ENCODE assay signal across 1 cellular context in the genomic region with DNA sequence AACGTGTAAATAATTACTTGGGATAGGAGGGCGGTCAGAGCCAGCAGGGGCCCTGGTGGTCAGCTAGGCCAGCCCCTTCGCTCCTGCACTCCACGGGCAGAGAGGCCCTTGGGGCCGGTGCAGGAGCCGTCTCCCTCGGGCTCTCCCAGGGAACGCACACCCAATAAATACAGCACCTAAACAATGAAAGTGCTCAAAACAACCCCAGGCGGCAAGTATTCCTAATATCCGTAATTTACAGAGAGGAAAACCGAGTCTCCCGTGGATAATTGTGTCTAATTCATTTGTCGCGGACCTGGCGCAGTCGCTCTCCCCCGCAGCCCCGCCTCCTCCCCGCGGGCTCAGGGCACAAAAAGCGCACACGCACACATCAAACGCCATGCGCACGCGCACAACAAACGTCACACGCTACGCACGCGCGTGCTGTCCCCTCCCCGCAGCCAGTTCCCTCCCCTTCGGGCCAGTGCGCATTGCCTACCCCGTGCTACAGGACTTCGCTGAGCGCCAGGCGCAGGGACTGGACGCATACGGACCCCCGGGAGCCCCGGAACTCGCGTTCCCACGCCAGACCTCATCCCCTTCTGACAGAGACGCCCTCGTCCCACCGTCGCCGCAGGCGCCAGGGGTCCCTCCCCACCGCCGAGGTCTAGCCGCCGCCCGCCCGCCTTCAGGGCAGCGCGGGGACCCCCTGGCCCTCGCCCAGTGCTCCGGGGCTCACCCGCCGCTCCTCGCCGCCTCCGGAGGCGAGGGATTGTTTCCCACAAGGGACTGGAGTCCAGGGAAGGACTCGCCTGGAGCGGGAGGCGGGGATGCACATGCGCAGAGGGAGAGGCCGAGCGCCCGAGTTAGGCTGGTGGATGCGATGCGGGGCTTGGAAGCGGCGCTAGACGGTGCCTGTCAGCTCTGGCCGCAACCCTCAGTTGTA.
TF ChIP-seq lines count a peak whose summit lies in the region.

Gene ZNF248, minus strand, starts transcription at position 324 of the 925 bp plus-strand sequence. CDS start 1,300 bp downstream, outside the sequence.

TF ChIP-seq in HEK293, 187 proteins besides CTCF, POLR2A, EP300 and RAD21 (continued from another document and continues in another):
- TF ChIP-seq ZBTB11 (tag by site-specific recombination; conservative IDR thresholded peaks at IDR 0.05; ENCODE audit: low read depth) (peak; percentile 64; the same call in 1 of the 2 replicates), YY2 (tag by site-specific recombination; IDR thresholded peaks at IDR 0.05) (no peak), ZFHX2 (tag by site-specific recombination; conservative IDR thresholded peaks at IDR 0.05) (peak; percentile 61), ZNF610 (tag by site-specific recombination; IDR thresholded peaks at IDR 0.05; ENCODE audit: borderline replicate concordance) (peak; percentile 91), ZNF341 (tag by site-specific recombination; IDR thresholded peaks at IDR 0.05; ENCODE audit: low read depth) (0 out of 2 replicates have a peak, but pooled peaks have one; percentile 6), ZNF692 (tag by site-specific recombination; IDR thresholded peaks at IDR 0.05) (peak; percentile 83), ZXDB (tag by site-specific recombination; IDR thresholded peaks at IDR 0.05) (peak; percentile 85), PBX3 (CRISPR knock-in tag; IDR thresholded peaks at IDR 0.05) (peak; percentile 55; the same call in 1 of the 2 replicates), ZNF677 (tag by site-specific recombination; IDR thresholded peaks at IDR 0.05) (no peak), ZNF830 (tag by site-specific recombination; IDR thresholded peaks at IDR 0.05; ENCODE audit: low read depth) (no peak), ZNF501 (tag by site-specific recombination; IDR thresholded peaks at IDR 0.05) (peak; percentile 90), ZNF560 (tag by site-specific recombination; IDR thresholded peaks at IDR 0.05; ENCODE audit: borderline replicate concordance) (no peak), ZNF169 (tag by site-specific recombination; IDR thresholded peaks at IDR 0.05) (no peak), ZSCAN30 (tag by site-specific recombination; IDR thresholded peaks at IDR 0.05) (peak; percentile 73), ZNF664 (tag by site-specific recombination; IDR thresholded peaks at IDR 0.05) (no peak), TCF7L2 (IDR thresholded peaks at IDR 0.05; ENCODE audit: borderline replicate concordance, low read depth, low read length) (peak; percentile 26; the same call in 1 of the 2 replicates), ZBTB7A (tag by site-specific recombination; IDR thresholded peaks at IDR 0.05; ENCODE audit: low read depth) (peak; percentile 59; the same call in 1 of the 2 replicates), ZNF626 (tag by site-specific recombination; IDR thresholded peaks at IDR 0.05) (no peak), ZNF132 (tag by site-specific recombination; IDR thresholded peaks at IDR 0.05; ENCODE audit: borderline replicate concordance) (no peak), ZNF146 (tag by site-specific recombination; IDR thresholded peaks at IDR 0.05) (0 out of 2 replicates have a peak, but pooled peaks have one; percentile 2), ZBTB1 (tag by site-specific recombination; IDR thresholded peaks at IDR 0.05) (no peak), ZNF514 (tag by site-specific recombination; IDR thresholded peaks at IDR 0.05) (no peak), ZSCAN4 (tag by site-specific recombination; IDR thresholded peaks at IDR 0.05) (0 out of 2 replicates have a peak, but pooled peaks have one; percentile 4), ZNF76 (tag by site-specific recombination; IDR thresholded peaks at IDR 0.05; ENCODE audit: borderline replicate concordance, low read depth) (peak; percentile 78; the same call in 1 of the 2 replicates), SETDB1 (IDR thresholded peaks at IDR 0.05; ENCODE audit: insufficient read length, low read length) (peak; percentile 14), FEZF1 (tag by site-specific recombination; IDR thresholded peaks at IDR 0.05) (peak; percentile 94), ZNF16 (tag by site-specific recombination; IDR thresholded peaks at IDR 0.05; ENCODE audit: low read depth) (no peak), ZBTB17 (tag by site-specific recombination; IDR thresholded peaks at IDR 0.05) (peak; percentile 73), ZNF792 (tag by site-specific recombination; IDR thresholded peaks at IDR 0.05) (no peak), ZNF558 (tag by site-specific recombination; IDR thresholded peaks at IDR 0.05) (no peak; the same call in 1 of the 2 replicates), ZNF423 (tag by site-specific recombination; IDR thresholded peaks at IDR 0.05) (no peak; the same call in 1 of the 2 replicates), ZBTB20 (tag by site-specific recombination; IDR thresholded peaks at IDR 0.05) (peak; percentile 99), ZNF133 (tag by site-specific recombination; IDR thresholded peaks at IDR 0.05) (no peak), KLF8 (tag by site-specific recombination; IDR thresholded peaks at IDR 0.05) (peak; percentile 73; the same call in 1 of the 2 replicates), IKZF3 (tag by site-specific recombination; IDR thresholded peaks at IDR 0.05) (peak; percentile 98), KLF16 (tag by site-specific recombination; IDR thresholded peaks at IDR 0.05) (0 out of 2 replicates have a peak, but pooled peaks have one; percentile 58), ZBTB8A (tag by site-specific recombination; IDR thresholded peaks at IDR 0.05) (peak; percentile 60), ZNF548 (tag by site-specific recombination; IDR thresholded peaks at IDR 0.05) (no peak), ZNF48 (tag by site-specific recombination; IDR thresholded peaks at IDR 0.05) (no peak), ZNF521 (tag by site-specific recombination; IDR thresholded peaks at IDR 0.05) (no peak), ZNF138 (tag by site-specific recombination; IDR thresholded peaks at IDR 0.05; ENCODE audit: borderline replicate concordance) (no peak)
- TF ChIP-seq, protein P1, sequence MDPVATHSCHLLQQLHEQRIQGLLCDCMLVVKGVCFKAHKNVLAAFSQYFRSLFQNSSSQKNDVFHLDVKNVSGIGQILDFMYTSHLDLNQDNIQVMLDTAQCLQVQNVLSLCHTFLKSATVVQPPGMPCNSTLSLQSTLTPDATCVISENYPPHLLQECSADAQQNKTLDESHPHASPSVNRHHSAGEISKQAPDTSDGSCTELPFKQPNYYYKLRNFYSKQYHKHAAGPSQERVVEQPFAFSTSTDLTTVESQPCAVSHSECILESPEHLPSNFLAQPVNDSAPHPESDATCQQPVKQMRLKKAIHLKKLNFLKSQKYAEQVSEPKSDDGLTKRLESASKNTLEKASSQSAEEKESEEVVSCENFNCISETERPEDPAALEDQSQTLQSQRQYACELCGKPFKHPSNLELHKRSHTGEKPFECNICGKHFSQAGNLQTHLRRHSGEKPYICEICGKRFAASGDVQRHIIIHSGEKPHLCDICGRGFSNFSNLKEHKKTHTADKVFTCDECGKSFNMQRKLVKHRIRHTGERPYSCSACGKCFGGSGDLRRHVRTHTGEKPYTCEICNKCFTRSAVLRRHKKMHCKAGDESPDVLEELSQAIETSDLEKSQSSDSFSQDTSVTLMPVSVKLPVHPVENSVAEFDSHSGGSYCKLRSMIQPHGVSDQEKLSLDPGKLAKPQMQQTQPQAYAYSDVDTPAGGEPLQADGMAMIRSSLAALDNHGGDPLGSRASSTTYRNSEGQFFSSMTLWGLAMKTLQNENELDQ (tag by site-specific recombination; IDR thresholded peaks at IDR 0.05; ENCODE audit: low read depth): no peak
- TF ChIP-seq, protein P2, sequence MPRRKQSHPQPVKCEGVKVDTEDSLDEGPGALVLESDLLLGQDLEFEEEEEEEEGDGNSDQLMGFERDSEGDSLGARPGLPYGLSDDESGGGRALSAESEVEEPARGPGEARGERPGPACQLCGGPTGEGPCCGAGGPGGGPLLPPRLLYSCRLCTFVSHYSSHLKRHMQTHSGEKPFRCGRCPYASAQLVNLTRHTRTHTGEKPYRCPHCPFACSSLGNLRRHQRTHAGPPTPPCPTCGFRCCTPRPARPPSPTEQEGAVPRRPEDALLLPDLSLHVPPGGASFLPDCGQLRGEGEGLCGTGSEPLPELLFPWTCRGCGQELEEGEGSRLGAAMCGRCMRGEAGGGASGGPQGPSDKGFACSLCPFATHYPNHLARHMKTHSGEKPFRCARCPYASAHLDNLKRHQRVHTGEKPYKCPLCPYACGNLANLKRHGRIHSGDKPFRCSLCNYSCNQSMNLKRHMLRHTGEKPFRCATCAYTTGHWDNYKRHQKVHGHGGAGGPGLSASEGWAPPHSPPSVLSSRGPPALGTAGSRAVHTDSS (tag by site-specific recombination; IDR thresholded peaks at IDR 0.05): no peak
- TF ChIP-seq, protein P3, sequence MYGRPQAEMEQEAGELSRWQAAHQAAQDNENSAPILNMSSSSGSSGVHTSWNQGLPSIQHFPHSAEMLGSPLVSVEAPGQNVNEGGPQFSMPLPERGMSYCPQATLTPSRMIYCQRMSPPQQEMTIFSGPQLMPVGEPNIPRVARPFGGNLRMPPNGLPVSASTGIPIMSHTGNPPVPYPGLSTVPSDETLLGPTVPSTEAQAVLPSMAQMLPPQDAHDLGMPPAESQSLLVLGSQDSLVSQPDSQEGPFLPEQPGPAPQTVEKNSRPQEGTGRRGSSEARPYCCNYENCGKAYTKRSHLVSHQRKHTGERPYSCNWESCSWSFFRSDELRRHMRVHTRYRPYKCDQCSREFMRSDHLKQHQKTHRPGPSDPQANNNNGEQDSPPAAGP (tag by site-specific recombination; IDR thresholded peaks at IDR 0.05): peak; percentile 72
- TF ChIP-seq, protein P4, sequence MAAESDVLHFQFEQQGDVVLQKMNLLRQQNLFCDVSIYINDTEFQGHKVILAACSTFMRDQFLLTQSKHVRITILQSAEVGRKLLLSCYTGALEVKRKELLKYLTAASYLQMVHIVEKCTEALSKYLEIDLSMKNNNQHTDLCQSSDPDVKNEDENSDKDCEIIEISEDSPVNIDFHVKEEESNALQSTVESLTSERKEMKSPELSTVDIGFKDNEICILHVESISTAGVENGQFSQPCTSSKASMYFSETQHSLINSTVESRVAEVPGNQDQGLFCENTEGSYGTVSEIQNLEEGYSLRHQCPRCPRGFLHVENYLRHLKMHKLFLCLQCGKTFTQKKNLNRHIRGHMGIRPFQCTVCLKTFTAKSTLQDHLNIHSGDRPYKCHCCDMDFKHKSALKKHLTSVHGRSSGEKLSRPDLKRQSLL (tag by site-specific recombination; IDR thresholded peaks at IDR 0.05): peak; percentile 40; the same call in 1 of the 2 replicates
- TF ChIP-seq, protein P5, sequence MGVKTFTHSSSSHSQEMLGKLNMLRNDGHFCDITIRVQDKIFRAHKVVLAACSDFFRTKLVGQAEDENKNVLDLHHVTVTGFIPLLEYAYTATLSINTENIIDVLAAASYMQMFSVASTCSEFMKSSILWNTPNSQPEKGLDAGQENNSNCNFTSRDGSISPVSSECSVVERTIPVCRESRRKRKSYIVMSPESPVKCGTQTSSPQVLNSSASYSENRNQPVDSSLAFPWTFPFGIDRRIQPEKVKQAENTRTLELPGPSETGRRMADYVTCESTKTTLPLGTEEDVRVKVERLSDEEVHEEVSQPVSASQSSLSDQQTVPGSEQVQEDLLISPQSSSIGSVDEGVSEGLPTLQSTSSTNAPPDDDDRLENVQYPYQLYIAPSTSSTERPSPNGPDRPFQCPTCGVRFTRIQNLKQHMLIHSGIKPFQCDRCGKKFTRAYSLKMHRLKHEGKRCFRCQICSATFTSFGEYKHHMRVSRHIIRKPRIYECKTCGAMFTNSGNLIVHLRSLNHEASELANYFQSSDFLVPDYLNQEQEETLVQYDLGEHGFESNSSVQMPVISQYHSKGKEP (tag by site-specific recombination; IDR thresholded peaks at IDR 0.05): 0 out of 2 replicates have a peak, but pooled peaks have one; percentile 22
